ENCODE assay signal across 8 cellular contexts in genomic region chr2:9594361-9595063, GRCh38. TPM values are rescaled to one million over a fixed set of nuclear protein-coding genes. Genes with fewer than 3 reads are reported as not detected.
DNase-seq lines count a peak whose midpoint lies in the region; ATAC-seq, FAIRE-seq and TF ChIP-seq lines count a peak whose summit lies in the region.

No MANE protein-coding gene starts in this region.

- H3K27me3 ChIP-seq in astrocyte (ENCODE audit: insufficient read depth, low read length) = no peaks in the 10 kb centered on the region
- H3K27me3 ChIP-seq in upper lobe of right lung = no peaks in the 10 kb centered on the region

- peaks cover 33% of the 10 kb centered on the region for H3K36me3 Mint-ChIP-seq in HFFc6 (ENCODE audit: low read depth)
- peaks cover 26% of the 10 kb centered on the region for H3K36me3 Mint-ChIP-seq in astrocyte (ENCODE audit: low read depth, unreplicated experiment)

- H3K4me1 Mint-ChIP-seq in HFFc6 (ENCODE audit: low read depth) (peaks cover 65% of the 10 kb centered on the region), astrocyte (ENCODE audit: low read depth, unreplicated experiment) (peaks cover 35% of the 10 kb centered on the region)

- H3K9ac ChIP-seq in astrocyte (ENCODE audit: low read length) = peak overlapping the region; percentile 57

- H2AFZ ChIP-seq in astrocyte (ENCODE audit: low read depth, low read length) = no peak overlapping the region

- peak overlapping the region; percentile 22; the same call in 1 of the 2 replicates for H3K4me3 Mint-ChIP-seq in HFFc6
- H3K4me3 Mint-ChIP-seq in astrocyte (ENCODE audit: unreplicated experiment) = no peak overlapping the region

- H3K9me3 Mint-ChIP-seq in HFFc6 (peaks cover 4% of the 10 kb centered on the region), astrocyte (ENCODE audit: unreplicated experiment) (peaks cover 7% of the 10 kb centered on the region)

- H3K4me3 ChIP-seq in A549 (no peak overlapping the region), astrocyte (ENCODE audit: insufficient read depth, low read depth, low read length) (no peak overlapping the region), upper lobe of right lung (no peak overlapping the region)

- peak overlapping the region; percentile 86 for H3K27ac Mint-ChIP-seq in HFFc6
- peak overlapping the region; percentile 67 for H3K27ac Mint-ChIP-seq in astrocyte (ENCODE audit: unreplicated experiment)

- ATAC-seq in A549 = peak; percentile 88 to 95
- ATAC-seq in upper lobe of right lung = peak; percentile 97

- H4K20me1 ChIP-seq in astrocyte (ENCODE audit: insufficient read depth, low read length) = peaks cover 91% of the 10 kb centered on the region

- DNase-seq in A549 (ENCODE audit: low read depth in 1 of 2, low spot score in 1 of 2) = peak; percentile 48 to 56
- DNase-seq in HFFc6 = peak; percentile 82
- peak; percentile 97 for DNase-seq in astrocyte (ENCODE audit: low read depth)
- DNase-seq in kidney glomerular epithelial cell (lab: John Stamatoyannopoulos, UW) = peak; percentile 91
- no peak for DNase-seq in upper lobe of right lung
- no peak for DNase-seq in NCI-H2081 treated with DMSO at 0.1 percent for 48 hours (lab: John Stamatoyannopoulos, UW)
- no peak for DNase-seq in stimulated activated CD4-positive, alpha-beta T cell treated with anti-CD3 and anti-CD28 coated beads, Interleukin-12 subunit alpha, Interleukin-12 subunit beta, amount 100 ng/mL, for 4 hours
- DNase-seq in occipital lobe (lab: John Stamatoyannopoulos, UW) = no peak

- no peak for TF ChIP-seq EP300 in A549 (IDR thresholded peaks at IDR 0.05)

- intact Hi-C loops in upper lobe of right lung (cut with DNase I) = no loop called here

- peak overlapping the region; percentile 43 for H3K4me2 ChIP-seq in A549
- peak overlapping the region; percentile 44 for H3K4me2 ChIP-seq in astrocyte (ENCODE audit: low read length)

- TF ChIP-seq CTCF in A549 (IDR thresholded peaks at IDR 0.05) (no peak), HFFc6 (IDR thresholded peaks at IDR 0.05) (no peak), astrocyte (IDR thresholded peaks at IDR 0.05; ENCODE audit: insufficient read depth, low read depth, low read length) (no peak), upper lobe of right lung (IDR thresholded peaks at IDR 0.05) (no peak)

- H3K27me3 Mint-ChIP-seq in HFFc6 (ENCODE audit: insufficient read depth) (peaks cover 1% of the 10 kb centered on the region; the same call in 1 of the 2 replicates), astrocyte (ENCODE audit: low read depth, unreplicated experiment) (no peaks in the 10 kb centered on the region)

- peaks cover 8% of the 10 kb centered on the region for H3K9me3 ChIP-seq in A549
- H3K9me3 ChIP-seq in astrocyte (ENCODE audit: insufficient read depth, low read depth, low read length) = peaks cover 7% of the 10 kb centered on the region
- peaks cover 5% of the 10 kb centered on the region for H3K9me3 ChIP-seq in upper lobe of right lung

- H3K4me1 ChIP-seq in A549 (peaks cover 55% of the 10 kb centered on the region), astrocyte (ENCODE audit: insufficient read depth, low read length) (peaks cover 26% of the 10 kb centered on the region), upper lobe of right lung (peaks cover 32% of the 10 kb centered on the region)

- H3K36me3 ChIP-seq in astrocyte (ENCODE audit: insufficient read depth, low read length) (peaks cover 18% of the 10 kb centered on the region), upper lobe of right lung (peaks cover 29% of the 10 kb centered on the region)

- FAIRE-seq in A549 (lab: Jason Lieb, UNC) (no peak), astrocyte (lab: Jason Lieb, UNC) (peak; percentile 95)

- no peak for TF ChIP-seq RAD21 in A549 (conservative IDR thresholded peaks at IDR 0.05 in 1 of 2, IDR thresholded peaks at IDR 0.05 in 1 of 2)

- no peak for TF ChIP-seq POLR2A in A549 (IDR thresholded peaks at IDR 0.05; ENCODE audit: low read length)

- H3K27ac ChIP-seq in A549 (peak overlapping the region; percentile 5 to 65; a peak in 5 of 6 replicates), astrocyte (ENCODE audit: low read depth, low read length) (peak overlapping the region; percentile 84), upper lobe of right lung (peak overlapping the region; percentile 20)

- WGBS in A549 (ENCODE audit: missing lambda C conversion rate) = 33% methylated on average over 2 of the region's 2 CpGs

- CTCF ChIA-PET in A549 (lab: Yijun Ruan, JAX) = interaction anchor here (0.9 to 1.7 kb wide), 6 partner anchors 26 to 205 kb away, joined by 3 to 6 read pairs (median 4); no protein-coding TSS in a partner anchor

- peaks cover 98% of the 10 kb centered on the region for H3K79me2 ChIP-seq in astrocyte (ENCODE audit: insufficient read depth, low read length)

- POLR2A ChIA-PET in A549 (lab: Yijun Ruan, JAX) = interaction anchor here (0.7 to 1.5 kb wide), 5 partner anchors 9 to 42 kb away, joined by 3 to 12 read pairs (median 3); partner anchors contain the start of genes ADAM17 and YWHAQ

TF ChIP-seq in A549, 52 proteins besides CTCF, POLR2A, EP300 and RAD21:
- TF ChIP-seq POLR2AphosphoS2 (conservative IDR thresholded peaks at IDR 0.05; ENCODE audit: low read length) (no peak), RNF2 (IDR thresholded peaks at IDR 0.05; ENCODE audit: borderline replicate concordance, low read depth) (no peak), CHD2 (IDR thresholded peaks at IDR 0.05; ENCODE audit: low read length, partially characterized antibody) (no peak), HOXA7 (CRISPR knock-in tag; IDR thresholded peaks at IDR 0.05) (no peak), BCL3 (IDR thresholded peaks at IDR 0.05) (no peak), ZFP36 (IDR thresholded peaks at IDR 0.05; ENCODE audit: borderline replicate concordance, partially characterized antibody) (no peak), SMC3 (IDR thresholded peaks at IDR 0.05) (no peak), GATA3 (IDR thresholded peaks at IDR 0.05; ENCODE audit: borderline replicate concordance) (no peak), CEBPB (IDR thresholded peaks at IDR 0.05) (no peak), HDAC2 (IDR thresholded peaks at IDR 0.05) (no peak), EHF (CRISPR knock-in tag; IDR thresholded peaks at IDR 0.05) (no peak), ESRRA (IDR thresholded peaks at IDR 0.05; ENCODE audit: borderline replicate concordance, low read length) (no peak), SREBF2 (IDR thresholded peaks at IDR 0.05) (no peak), PHF8 (IDR thresholded peaks at IDR 0.05; ENCODE audit: borderline replicate concordance, low read depth) (no peak), RCOR1 (IDR thresholded peaks at IDR 0.05; ENCODE audit: low read depth, low read length) (no peak), HEYL (CRISPR knock-in tag; IDR thresholded peaks at IDR 0.05) (no peak), NPAS2 (CRISPR knock-in tag; IDR thresholded peaks at IDR 0.05; ENCODE audit: borderline replicate concordance) (no peak), ELK1 (IDR thresholded peaks at IDR 0.05; ENCODE audit: low read depth, low read length) (no peak), TFCP2L1 (CRISPR knock-in tag; IDR thresholded peaks at IDR 0.05) (no peak), USF2 (IDR thresholded peaks at IDR 0.05) (no peak)

RNA-seq across cellular contexts. Expression of gene YWHAQ, which starts 36.3 kb away (rescaled TPM):
- polyA plus RNA-seq in A549 (2011; rRNA removed) (672 and 833 TPM in 2 replicates), A549 (2017; fragmentation: RNase III; extraction: RNeasy Plus Mini Kit Qiagen cat#74134 plus additional on column Dnase treatment) (661 to 703 TPM (median 686 TPM) in 3 replicates)
- polyA plus RNA-seq in A549 (2012; cell fraction: cytosol; rRNA removed) = 326 and 355 TPM in 2 replicates
- polyA plus RNA-seq in A549 (2012; cell fraction: nucleus; rRNA removed) = 176 and 207 TPM in 2 replicates
- 310 and 393 TPM in 2 replicates for polyA minus RNA-seq in A549 (2011; rRNA and poly(A)+ RNA removed)
- total RNA-seq in HFFc6 (2021; fragmentation: NEBNext Ultra II Directional; extraction: Animal tissue kit (Norgen Biotek cat#: 25700)) = 100 to 1,000 TPM; 461 to 607 (median 548) TPM
- total RNA-seq in astrocyte (358 and 408 TPM in 2 replicates), upper lobe of right lung (191 TPM), occipital lobe (535 TPM)

RNA-seq across cellular contexts. Expression of gene ADAM17, which starts 38.9 kb away (rescaled TPM):
- polyA plus RNA-seq in A549 (2011; rRNA removed) (33.0 and 33.1 TPM in 2 replicates), A549 (2017; fragmentation: RNase III; extraction: RNeasy Plus Mini Kit Qiagen cat#74134 plus additional on column Dnase treatment) (36.0 to 39.1 TPM (median 38.1 TPM) in 3 replicates)
- polyA plus RNA-seq in A549 (2012; cell fraction: cytosol; rRNA removed) = 11.7 and 11.8 TPM in 2 replicates
- 17.7 and 21.0 TPM in 2 replicates for polyA plus RNA-seq in A549 (2012; cell fraction: nucleus; rRNA removed)
- polyA minus RNA-seq in A549 (2011; rRNA and poly(A)+ RNA removed) = 29.7 and 30.1 TPM in 2 replicates
- 10 to 100 TPM; 16.0 to 20.0 (median 19.4) TPM for total RNA-seq in HFFc6 (2021; fragmentation: NEBNext Ultra II Directional; extraction: Animal tissue kit (Norgen Biotek cat#: 25700))
- total RNA-seq in astrocyte (44.9 and 48.4 TPM in 2 replicates), upper lobe of right lung (57.7 TPM), occipital lobe (31.2 TPM)

Comparison
In these comparisons a context has a peak if more than half of its experiments do, and no peak if none do; other contexts are left out.
1. DNase-seq: peak in A549 (2 of 2), HFFc6 (single experiment), astrocyte (single experiment) and kidney glomerular epithelial cell (single experiment); none in upper lobe of right lung (single experiment), NCI-H2081 treated with DMSO at 0.1 percent for 48 hours (single experiment), stimulated activated CD4-positive, alpha-beta T cell treated with anti-CD3 and anti-CD28 coated beads, Interleukin-12 subunit alpha, Interleukin-12 subunit beta, amount 100 ng/mL, for 4 hours (single experiment) and occipital lobe (single experiment).
2. H3K27ac ChIP-seq: peak in every context shown above with its lines; median percentile 84 in astrocyte; 35 in A549; 20 in upper lobe of right lung.